Comparison of ENCODE assay signal across 1 cellular context in genomic region chr2:101012706-101013181, GRCh38.
A peak's percentile ranks its signal among the peaks of the same experiment; 100 is the strongest.
TF ChIP-seq lines count a peak whose summit lies in the region.

No MANE protein-coding gene starts in this region.

TF ChIP-seq in GM12878, 131 proteins besides CTCF, POLR2A, EP300 and RAD21 (continued from another document):
- TF ChIP-seq, protein P1, sequence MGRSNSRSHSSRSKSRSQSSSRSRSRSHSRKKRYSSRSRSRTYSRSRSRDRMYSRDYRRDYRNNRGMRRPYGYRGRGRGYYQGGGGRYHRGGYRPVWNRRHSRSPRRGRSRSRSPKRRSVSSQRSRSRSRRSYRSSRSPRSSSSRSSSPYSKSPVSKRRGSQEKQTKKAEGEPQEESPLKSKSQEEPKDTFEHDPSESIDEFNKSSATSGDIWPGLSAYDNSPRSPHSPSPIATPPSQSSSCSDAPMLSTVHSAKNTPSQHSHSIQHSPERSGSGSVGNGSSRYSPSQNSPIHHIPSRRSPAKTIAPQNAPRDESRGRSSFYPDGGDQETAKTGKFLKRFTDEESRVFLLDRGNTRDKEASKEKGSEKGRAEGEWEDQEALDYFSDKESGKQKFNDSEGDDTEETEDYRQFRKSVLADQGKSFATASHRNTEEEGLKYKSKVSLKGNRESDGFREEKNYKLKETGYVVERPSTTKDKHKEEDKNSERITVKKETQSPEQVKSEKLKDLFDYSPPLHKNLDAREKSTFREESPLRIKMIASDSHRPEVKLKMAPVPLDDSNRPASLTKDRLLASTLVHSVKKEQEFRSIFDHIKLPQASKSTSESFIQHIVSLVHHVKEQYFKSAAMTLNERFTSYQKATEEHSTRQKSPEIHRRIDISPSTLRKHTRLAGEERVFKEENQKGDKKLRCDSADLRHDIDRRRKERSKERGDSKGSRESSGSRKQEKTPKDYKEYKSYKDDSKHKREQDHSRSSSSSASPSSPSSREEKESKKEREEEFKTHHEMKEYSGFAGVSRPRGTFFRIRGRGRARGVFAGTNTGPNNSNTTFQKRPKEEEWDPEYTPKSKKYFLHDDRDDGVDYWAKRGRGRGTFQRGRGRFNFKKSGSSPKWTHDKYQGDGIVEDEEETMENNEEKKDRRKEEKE (IDR thresholded peaks at IDR 0.05): no peak
- no peak for TF ChIP-seq NR2C2 (IDR thresholded peaks at IDR 0.05; ENCODE audit: borderline replicate concordance, control insufficient read depth, insufficient read length, low read depth)
- 0 out of 2 replicates have a peak, but pooled peaks have one; percentile 4 for TF ChIP-seq MXI1 (IDR thresholded peaks at IDR 0.05; ENCODE audit: low read depth, low read length)
- TF ChIP-seq SMC3 (IDR thresholded peaks at IDR 0.05; ENCODE audit: borderline replicate concordance, low read length): peak; percentile 61
- TF ChIP-seq, protein P2, sequence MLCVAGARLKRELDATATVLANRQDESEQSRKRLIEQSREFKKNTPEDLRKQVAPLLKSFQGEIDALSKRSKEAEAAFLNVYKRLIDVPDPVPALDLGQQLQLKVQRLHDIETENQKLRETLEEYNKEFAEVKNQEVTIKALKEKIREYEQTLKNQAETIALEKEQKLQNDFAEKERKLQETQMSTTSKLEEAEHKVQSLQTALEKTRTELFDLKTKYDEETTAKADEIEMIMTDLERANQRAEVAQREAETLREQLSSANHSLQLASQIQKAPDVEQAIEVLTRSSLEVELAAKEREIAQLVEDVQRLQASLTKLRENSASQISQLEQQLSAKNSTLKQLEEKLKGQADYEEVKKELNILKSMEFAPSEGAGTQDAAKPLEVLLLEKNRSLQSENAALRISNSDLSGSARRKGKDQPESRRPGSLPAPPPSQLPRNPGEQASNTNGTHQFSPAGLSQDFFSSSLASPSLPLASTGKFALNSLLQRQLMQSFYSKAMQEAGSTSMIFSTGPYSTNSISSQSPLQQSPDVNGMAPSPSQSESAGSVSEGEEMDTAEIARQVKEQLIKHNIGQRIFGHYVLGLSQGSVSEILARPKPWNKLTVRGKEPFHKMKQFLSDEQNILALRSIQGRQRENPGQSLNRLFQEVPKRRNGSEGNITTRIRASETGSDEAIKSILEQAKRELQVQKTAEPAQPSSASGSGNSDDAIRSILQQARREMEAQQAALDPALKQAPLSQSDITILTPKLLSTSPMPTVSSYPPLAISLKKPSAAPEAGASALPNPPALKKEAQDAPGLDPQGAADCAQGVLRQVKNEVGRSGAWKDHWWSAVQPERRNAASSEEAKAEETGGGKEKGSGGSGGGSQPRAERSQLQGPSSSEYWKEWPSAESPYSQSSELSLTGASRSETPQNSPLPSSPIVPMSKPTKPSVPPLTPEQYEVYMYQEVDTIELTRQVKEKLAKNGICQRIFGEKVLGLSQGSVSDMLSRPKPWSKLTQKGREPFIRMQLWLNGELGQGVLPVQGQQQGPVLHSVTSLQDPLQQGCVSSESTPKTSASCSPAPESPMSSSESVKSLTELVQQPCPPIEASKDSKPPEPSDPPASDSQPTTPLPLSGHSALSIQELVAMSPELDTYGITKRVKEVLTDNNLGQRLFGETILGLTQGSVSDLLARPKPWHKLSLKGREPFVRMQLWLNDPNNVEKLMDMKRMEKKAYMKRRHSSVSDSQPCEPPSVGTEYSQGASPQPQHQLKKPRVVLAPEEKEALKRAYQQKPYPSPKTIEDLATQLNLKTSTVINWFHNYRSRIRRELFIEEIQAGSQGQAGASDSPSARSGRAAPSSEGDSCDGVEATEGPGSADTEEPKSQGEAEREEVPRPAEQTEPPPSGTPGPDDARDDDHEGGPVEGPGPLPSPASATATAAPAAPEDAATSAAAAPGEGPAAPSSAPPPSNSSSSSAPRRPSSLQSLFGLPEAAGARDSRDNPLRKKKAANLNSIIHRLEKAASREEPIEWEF (IDR thresholded peaks at IDR 0.05; ENCODE audit: insufficient replicate concordance, low read depth, low read length): no peak
- no peak for TF ChIP-seq NBN (IDR thresholded peaks at IDR 0.05)
